Comparison of ENCODE assay signal across 7 cellular contexts in genomic region chr2:38376683-38377500, GRCh38. TPM values are rescaled to one million over a fixed set of nuclear protein-coding genes. Genes with fewer than 3 reads are reported as not detected.
DNase-seq lines count a peak whose midpoint lies in the region; ATAC-seq, FAIRE-seq and TF ChIP-seq lines count a peak whose summit lies in the region.

Gene ATL2, minus strand, starts transcription at chr2:38377273. Its CDS starts 13 bp downstream, at chr2:38377260.

- no peaks in the 10 kb centered on the region for H3K9me3 Mint-ChIP-seq in T-helper 2 cell treated with Interferon-gamma antibody and Interleukin-4, amounts not matched to agents 5 μg/mL and 100 μg/mL, for 36 hours
- H3K9me3 Mint-ChIP-seq in astrocyte (ENCODE audit: unreplicated experiment), result peaks cover 1% of the 10 kb centered on the region

- no peaks in the 10 kb centered on the region for H3K9me3 ChIP-seq in astrocyte (ENCODE audit: insufficient read depth, low read depth, low read length)
- H3K9me3 ChIP-seq in hepatocyte (ENCODE audit: low read depth), result no peaks in the 10 kb centered on the region

- WGBS in hepatocyte (ENCODE audit: low lambda C conversion rate, missing lambda C conversion rate), result under 1% methylated on average over 82 of the region's 116 CpGs

- H3K27me3 ChIP-seq in astrocyte (ENCODE audit: insufficient read depth, low read length) (peaks cover 4% of the 10 kb centered on the region), hepatocyte (no peaks in the 10 kb centered on the region)

- peak within 1 kb of the TSS; percentile 96 for H3K27ac Mint-ChIP-seq in T-helper 2 cell treated with Interferon-gamma antibody and Interleukin-4, amounts not matched to agents 5 μg/mL and 100 μg/mL, for 36 hours
- H3K27ac Mint-ChIP-seq in astrocyte (ENCODE audit: unreplicated experiment), result peak within 1 kb of the TSS; percentile 77

- H3K27ac ChIP-seq in astrocyte (ENCODE audit: low read depth, low read length) (peak within 1 kb of the TSS; percentile 93), hepatocyte (peak within 1 kb of the TSS; percentile 100)

- H3K4me2 ChIP-seq in astrocyte (ENCODE audit: low read length) (peak within 1 kb of the TSS; percentile 99), hepatocyte (peak within 1 kb of the TSS; percentile 84)

- H3K36me3 ChIP-seq in astrocyte (ENCODE audit: insufficient read depth, low read length) (no peaks in the 10 kb centered on the region), hepatocyte (replicated peaks; ENCODE audit: insufficient read depth, low read depth) (no peaks in the 10 kb centered on the region)

- H3K4me1 ChIP-seq in astrocyte (ENCODE audit: insufficient read depth, low read length) (peaks cover 7% of the 10 kb centered on the region), hepatocyte (ENCODE audit: insufficient read depth) (peaks cover 12% of the 10 kb centered on the region)

- TF ChIP-seq CTCF in astrocyte (IDR thresholded peaks at IDR 0.05; ENCODE audit: insufficient read depth, low read depth, low read length), result no peak
- TF ChIP-seq CTCF in hepatocyte (IDR thresholded peaks at IDR 0.05; ENCODE audit: poor library complexity), result peak; percentile 36

- peak within 1 kb of the TSS; percentile 95 for H3K4me3 Mint-ChIP-seq in T-helper 2 cell treated with Interferon-gamma antibody and Interleukin-4, amounts not matched to agents 5 μg/mL and 100 μg/mL, for 36 hours
- H3K4me3 Mint-ChIP-seq in astrocyte (ENCODE audit: unreplicated experiment), result peak within 1 kb of the TSS; percentile 97

- H3K79me2 ChIP-seq in astrocyte (ENCODE audit: insufficient read depth, low read length) (peaks cover 47% of the 10 kb centered on the region), hepatocyte (peaks cover 46% of the 10 kb centered on the region)

- ATAC-seq in GM18502 (IDR thresholded peaks at IDR 0.05; ENCODE audit: poor library complexity, unreplicated experiment), result peak; percentile 85
- peak; percentile 90 for ATAC-seq in HG02970 (IDR thresholded peaks at IDR 0.05; ENCODE audit: low FRiP score, unreplicated experiment)

- H3K9me2 ChIP-seq in hepatocyte (replicated peaks; ENCODE audit: insufficient read depth), result no peaks in the 10 kb centered on the region

- H3K4me1 Mint-ChIP-seq in T-helper 2 cell treated with Interferon-gamma antibody and Interleukin-4, amounts not matched to agents 5 μg/mL and 100 μg/mL, for 36 hours (ENCODE audit: low read depth), result peaks cover 57% of the 10 kb centered on the region
- peaks cover 7% of the 10 kb centered on the region for H3K4me1 Mint-ChIP-seq in astrocyte (ENCODE audit: low read depth, unreplicated experiment)

- H3K4me3 ChIP-seq in astrocyte (ENCODE audit: insufficient read depth, low read depth, low read length), result peak within 1 kb of the TSS; percentile 77
- peak within 1 kb of the TSS; percentile 96 for H3K4me3 ChIP-seq in hepatocyte

- H3K9ac ChIP-seq in astrocyte (ENCODE audit: low read length), result peak within 1 kb of the TSS; percentile 96

- H3K36me3 Mint-ChIP-seq in T-helper 2 cell treated with Interferon-gamma antibody and Interleukin-4, amounts not matched to agents 5 μg/mL and 100 μg/mL, for 36 hours (ENCODE audit: low read depth), result peaks cover 6% of the 10 kb centered on the region
- no peaks in the 10 kb centered on the region for H3K36me3 Mint-ChIP-seq in astrocyte (ENCODE audit: low read depth, unreplicated experiment)

- no peak for FAIRE-seq in astrocyte (lab: Jason Lieb, UNC)

- peak; percentile 81 to 90 for DNase-seq in NCI-H1930 (lab: John Stamatoyannopoulos, UW)
- peak; percentile 93 for DNase-seq in T-helper 2 cell treated with Interferon-gamma antibody and Interleukin-4, amounts not matched to agents 5 μg/mL and 100 μg/mL, for 36 hours (ENCODE audit: low spot score)
- peak; percentile 89 for DNase-seq in astrocyte (ENCODE audit: low read depth)
- peak; percentile 97 for DNase-seq in hepatocyte (ENCODE audit: low spot score)
- peak; percentile 98 for DNase-seq in retina

- no peaks in the 10 kb centered on the region for H3K27me3 Mint-ChIP-seq in T-helper 2 cell treated with Interferon-gamma antibody and Interleukin-4, amounts not matched to agents 5 μg/mL and 100 μg/mL, for 36 hours (ENCODE audit: low read depth)
- no peaks in the 10 kb centered on the region for H3K27me3 Mint-ChIP-seq in astrocyte (ENCODE audit: low read depth, unreplicated experiment)

- H2AFZ ChIP-seq in astrocyte (ENCODE audit: low read depth, low read length) (peak within 1 kb of the TSS; percentile 84), hepatocyte (peak within 1 kb of the TSS; percentile 88)

- peaks cover 37% of the 10 kb centered on the region for H4K20me1 ChIP-seq in astrocyte (ENCODE audit: insufficient read depth, low read length)
- peaks cover 33% of the 10 kb centered on the region for H4K20me1 ChIP-seq in hepatocyte (ENCODE audit: insufficient read depth, poor library complexity, severe bottlenecking)

RNA-seq across cellular contexts. Expression of gene ATL2, which starts in this region (rescaled TPM):
- total RNA-seq in astrocyte, result 34.9 and 35.5 TPM in 2 replicates
- total RNA-seq in hepatocyte, result 66.5 and 72.4 TPM in 2 replicates
- polyA plus RNA-seq in hepatocyte, result 28.0 and 30.1 TPM in 2 replicates

Comparison
In these comparisons a context has a peak if more than half of its experiments do, and no peak if none do; other contexts are left out.
1. Peak in every context shown above with its lines: DNase-seq, ATAC-seq, H3K4me3 ChIP-seq and H3K27ac ChIP-seq.